In genomic region chr16:84763629-84764028, GRCh38 we compare ENCODE assay signal across 20 cellular contexts. TPM values are rescaled to one million over a fixed set of nuclear protein-coding genes. Genes with fewer than 3 reads are reported as not detected.
DNase-seq lines count a peak whose midpoint lies in the region; ATAC-seq, FAIRE-seq and TF ChIP-seq lines count a peak whose summit lies in the region.
"Had no signal": no experiment of that assay in that cellular context is flagged by ENCODE, and none has a peak within 500 bp of the region (broad histone marks: within the 10 kb centered on the region; RNA-seq: fewer than 3 reads in every experiment).

No MANE protein-coding gene starts in this region.

- H4K20me1 ChIP-seq in IMR-90 (ENCODE audit: insufficient read depth, low read length): peaks cover 2% of the 10 kb centered on the region; the same call in 1 of the 2 replicates
- H4K20me1 ChIP-seq in H1 (replicated peaks in 1 of 2; ENCODE audit: control insufficient read depth in 1 of 2, insufficient read depth in 2 of 2, low read length in 2 of 2): peaks cover 6 to 15% of the 10 kb centered on the region in 2 experiments

- H2BK20ac ChIP-seq in IMR-90 (ENCODE audit: low read depth, low read length) (no peak overlapping the region), H1 (ENCODE audit: low read length) (no peak overlapping the region)

- H3K4me2 ChIP-seq in IMR-90 (ENCODE audit: low read depth, low read length): no peak overlapping the region
- H3K4me2 ChIP-seq in H1 (ENCODE audit: insufficient read depth in 1 of 2, low read depth in 2 of 2, low read length in 2 of 2): no peak overlapping the region
- H3K4me2 ChIP-seq: SK-N-SH had no signal

- no TSS peak for BruUV-seq in IMR-90 (replicated peaks; lab: Mats Ljungman, UMichigan)

- TF ChIP-seq POLR2A in GM12891 (IDR thresholded peaks at IDR 0.05; ENCODE audit: low read depth, low read length) (no peak), IMR-90 (IDR thresholded peaks at IDR 0.05; ENCODE audit: low read depth, low read length) (no peak), H1 (IDR thresholded peaks at IDR 0.05; ENCODE audit: control extremely low read depth in 1 of 2, low read depth in 2 of 2, low read length in 2 of 2) (no peak), gastroesophageal sphincter (IDR thresholded peaks at IDR 0.05) (no peak)

- peak overlapping the region; percentile 13 for H2BK5ac ChIP-seq in IMR-90 (ENCODE audit: low read depth, low read length, poor library complexity, severe bottlenecking)
- no peak overlapping the region for H2BK5ac ChIP-seq in H1 (ENCODE audit: low read depth, low read length)

- peaks cover 0 to 46% of the 10 kb centered on the region in 2 experiments; a peak in 2 of 4 replicates for H3K79me2 ChIP-seq in H1 (ENCODE audit: control insufficient read depth in 1 of 2, insufficient read depth in 2 of 2, low read length in 2 of 2)

- TF ChIP-seq RAD21 in IMR-90 (IDR thresholded peaks at IDR 0.05; ENCODE audit: low read length): no peak
- no peak for TF ChIP-seq RAD21 in H1 (IDR thresholded peaks at IDR 0.05 in 1 of 2, conservative IDR thresholded peaks at IDR 0.05 in 1 of 2; ENCODE audit: low read depth in 2 of 2, low read length in 2 of 2)

- H4K8ac ChIP-seq in IMR-90 (ENCODE audit: low read depth in 2 of 2, low read length in 2 of 2) (no peak overlapping the region), H1 (ENCODE audit: extremely low read depth, insufficient read depth, low read length) (no peak overlapping the region)

- H2BK15ac ChIP-seq in IMR-90 (ENCODE audit: low read depth, low read length) (no peak overlapping the region), H1 (ENCODE audit: low read length) (no peak overlapping the region)

- in situ Hi-C loops in IMR-90 (cut with MboI; ENCODE audit: low sequenced_read_pairs): no loop called here

- peaks cover 47 to 80% of the 10 kb centered on the region in 2 experiments for H3K79me1 ChIP-seq in IMR-90 (ENCODE audit: low read depth in 1 of 2, low read length in 2 of 2)
- H3K79me1 ChIP-seq in H1 (ENCODE audit: low read depth, low read length): no peaks in the 10 kb centered on the region; the same call in 1 of the 2 replicates

- H3K18ac ChIP-seq in IMR-90 (ENCODE audit: low read depth, low read length) (no peak overlapping the region), H1 (ENCODE audit: extremely low read depth, low read length) (no peak overlapping the region)

- POLR2A ChIA-PET in IMR-90 (lab: Charles Lee; ENCODE audit: unreplicated experiment): no interaction called here
- POLR2A ChIA-PET in H1 (lab: Charles Lee; ENCODE audit: partially characterized antibody): no interaction called here

- H3K27me3 ChIP-seq in IMR-90 (ENCODE audit: control insufficient read depth, insufficient read depth, low read length): no peaks in the 10 kb centered on the region
- no peaks in the 10 kb centered on the region for H3K27me3 ChIP-seq in H1 (replicated peaks in 1 of 4; ENCODE audit: control insufficient read depth in 3 of 4, extremely low read depth in 1 of 4, insufficient read depth in 3 of 4, low read length in 3 of 4)
- no peaks in the 10 kb centered on the region for H3K27me3 ChIP-seq in neutrophil
- H3K27me3 ChIP-seq in gastroesophageal sphincter: no peaks in the 10 kb centered on the region

- H3K27ac ChIP-seq in IMR-90 (ENCODE audit: insufficient read depth, low read length) (peak overlapping the region; percentile 13; the same call in 1 of the 2 replicates), H1 (ENCODE audit: low read depth, low read length) (no peak overlapping the region), neutrophil (peak overlapping the region; percentile 88), gastroesophageal sphincter (no peak overlapping the region)

- H3K9ac ChIP-seq in IMR-90 (ENCODE audit: low read depth, low read length): no peak overlapping the region
- no peak overlapping the region for H3K9ac ChIP-seq in H1 (replicated peaks in 1 of 4; ENCODE audit: extremely low read depth in 1 of 4, low read depth in 3 of 4, low read length in 3 of 4)
- H3K9ac ChIP-seq: SK-N-SH had no signal

- H3K4me1 ChIP-seq in IMR-90 (ENCODE audit: control insufficient read depth, insufficient read depth, low read length) (peaks cover 39% of the 10 kb centered on the region), H1 (replicated peaks in 1 of 4; ENCODE audit: control insufficient read depth in 3 of 4, insufficient read depth in 4 of 4, low read length in 3 of 4) (no peaks in the 10 kb centered on the region), neutrophil (ENCODE audit: control insufficient read depth in 1 of 2, insufficient read depth in 1 of 2, low read depth in 1 of 2, low read length in 1 of 2) (peaks cover 49 to 51% of the 10 kb centered on the region in 2 experiments), gastroesophageal sphincter (peaks cover 0 to 18% (median 4%) of the 10 kb centered on the region in 3 donors)

- peaks cover 24% of the 10 kb centered on the region for H3K9me1 ChIP-seq in IMR-90 (ENCODE audit: insufficient read depth, low read length)

- 94% methylated on average over 10 of the region's 17 CpGs; no CpG with 5 or more reads in 1 of the 2 experiments for WGBS in IMR-90 (ENCODE audit: extremely low coverage in 2 of 2, insufficient read length in 1 of 2), 2 experiments
- WGBS in H1 (ENCODE audit: extremely low coverage in 1 of 2, insufficient coverage in 1 of 2, insufficient read length in 1 of 2, insufficient replicate concordance in 2 of 2, low coverage in 1 of 2, low lambda C conversion rate in 2 of 2, missing lambda C conversion rate in 1 of 2), 2 experiments: 95% methylated on average over 17 of the region's 17 CpGs; no CpG with 5 or more reads in 1 of the 2 experiments
- 91 to 93% methylated on average over 13 to 15 of the region's 17 CpGs for WGBS in gastroesophageal sphincter (ENCODE audit: low coverage in 1 of 2), 2 donors

- FAIRE-seq in GM12891 (lab: Jason Lieb, UNC) (peak; percentile 9), H1 (lab: Jason Lieb, UNC) (no peak)

- H2BK120ac ChIP-seq in IMR-90 (ENCODE audit: low read depth, low read length) (peak overlapping the region; percentile 8; the same call in 1 of the 2 replicates), H1 (replicated peaks; ENCODE audit: low read depth, low read length) (no peak overlapping the region)

- CTCF ChIA-PET in IMR-90 (lab: Yijun Ruan, JAX) (no interaction called here), H1 (lab: Charles Lee; ENCODE audit: partially characterized antibody) (interaction anchor here (0.9 kb wide), 1 partner anchor 9 kb away, joined by 3 read pairs; no protein-coding TSS in a partner anchor)

- H3K56ac ChIP-seq in IMR-90 (ENCODE audit: extremely low read depth, insufficient read depth, low read length) (no peak overlapping the region), H1 (replicated peaks; ENCODE audit: insufficient read length, low read depth, low read length) (no peak overlapping the region)

- H3K4me3 ChIP-seq in IMR-90 (ENCODE audit: insufficient read depth, low read depth, low read length): no peak overlapping the region
- H3K4me3 ChIP-seq in H1 (ENCODE audit: extremely low read depth in 1 of 4, insufficient read depth in 2 of 4, low read depth in 3 of 4, low read length in 4 of 4): no peak overlapping the region
- no peak overlapping the region for H3K4me3 ChIP-seq in neutrophil (ENCODE audit: low read depth in 1 of 2, low read length in 1 of 2)
- no peak overlapping the region for H3K4me3 ChIP-seq in gastroesophageal sphincter

- TF ChIP-seq CTCF in IMR-90 (conservative IDR thresholded peaks at IDR 0.05; ENCODE audit: low read depth, low read length): no peak
- no peak for TF ChIP-seq CTCF in H1 (IDR thresholded peaks at IDR 0.05; ENCODE audit: control extremely low read depth in 1 of 3, insufficient read depth in 1 of 3, low read depth in 1 of 3, low read length in 3 of 3)
- TF ChIP-seq CTCF in neutrophil (IDR thresholded peaks at IDR 0.05): no peak
- no peak for TF ChIP-seq CTCF in gastroesophageal sphincter (IDR thresholded peaks at IDR 0.05)

- peak overlapping the region; percentile 68 for H2AK5ac ChIP-seq in IMR-90 (ENCODE audit: low read depth, low read length)
- H2AK5ac ChIP-seq in H1 (ENCODE audit: low read depth, low read length): no peak overlapping the region

- TF ChIP-seq EP300 in H1 (IDR thresholded peaks at IDR 0.05; ENCODE audit: borderline replicate concordance in 1 of 2, low read depth in 2 of 2, low read length in 2 of 2) (no peak), gastroesophageal sphincter (IDR thresholded peaks at IDR 0.05) (no peak)

- no peaks in the 10 kb centered on the region for H3K23me2 ChIP-seq in H1 (ENCODE audit: low read depth, low read length)

- H4K91ac ChIP-seq in IMR-90 (ENCODE audit: insufficient read depth, low read depth, low read length): no peak overlapping the region
- no peak overlapping the region for H4K91ac ChIP-seq in H1 (replicated peaks; ENCODE audit: insufficient read length, low read length)

- DNase-seq in GM12891 (ENCODE audit: insufficient read length, low spot score) (no peak), IMR-90 (no peak), H1 (ENCODE audit: low read depth in 1 of 2, low spot score in 2 of 2) (no peak), NCI-H774 (lab: John Stamatoyannopoulos, UW) (no peak), foreskin melanocyte (no peak)
- DNase-seq: ACHN, C1 segment of cervical spinal cord, H9, KG1, MV-4-11, NCI-H1417, NCI-H187 treated with DMSO at 0.1 percent for 48 hours, NCI-H2227 treated with DMSO at 0.1 percent for 48 hours, NCI-H510A treated with DMSO at 0.1 percent for 48 hours, NCI-H82, SHP77 treated with DMSO at 0.1 percent for 48 hours, SK-N-SH had no signal

- no peak overlapping the region for H3K14ac ChIP-seq in IMR-90 (replicated peaks; ENCODE audit: low read depth, low read length)
- H3K14ac ChIP-seq in H1 (ENCODE audit: insufficient read length): no peak overlapping the region

- H3K23ac ChIP-seq in IMR-90 (ENCODE audit: low read depth, low read length) (no peak overlapping the region), H1 (ENCODE audit: insufficient read length) (no peak overlapping the region)

- H3K36me3 ChIP-seq in IMR-90 (ENCODE audit: control insufficient read depth, insufficient read depth, low read length) (peaks cover 42% of the 10 kb centered on the region), H1 (ENCODE audit: control insufficient read depth in 2 of 4, insufficient read depth in 4 of 4, low read length in 3 of 4) (peaks cover 14 to 79% (median 60%) of the 10 kb centered on the region in 4 experiments; a peak in 7 of 8 replicates), neutrophil (peaks cover 3% of the 10 kb centered on the region), gastroesophageal sphincter (peaks cover 0 to 72% of the 10 kb centered on the region in 2 donors)

- intact Hi-C loops in IMR-90 (cut with micrococcal nuclease): loop anchor here (2.0 kb wide), 1 partner anchor 69 kb away; no protein-coding TSS in a partner anchor

- ATAC-seq in IMR-90 (ENCODE audit: low read depth): no peak
- ATAC-seq in HG02852 (IDR thresholded peaks at IDR 0.05; ENCODE audit: unreplicated experiment): no peak
- ATAC-seq in gastroesophageal sphincter: no peak

- dilution Hi-C loops in IMR-90 (cut with HindIII; ENCODE audit: low sequenced_read_pairs, unreplicated experiment): no loop called here

- H2BK12ac ChIP-seq in H1 (ENCODE audit: low read depth, low read length): no peak overlapping the region

- no peaks in the 10 kb centered on the region for H3K9me3 ChIP-seq in IMR-90 (ENCODE audit: control insufficient read depth, insufficient read depth, low read length)
- no peaks in the 10 kb centered on the region for H3K9me3 ChIP-seq in H1 (ENCODE audit: insufficient read depth in 2 of 2, low read depth in 1 of 2, low read length in 1 of 2)
- H3K9me3 ChIP-seq in neutrophil: no peaks in the 10 kb centered on the region
- H3K9me3 ChIP-seq in gastroesophageal sphincter: no peaks in the 10 kb centered on the region
- H3K9me3 ChIP-seq: SK-N-SH had no signal

- H2AFZ ChIP-seq in IMR-90 (replicated peaks; ENCODE audit: low read length, poor library complexity) (no peak overlapping the region), H1 (ENCODE audit: low read length) (no peak overlapping the region)

- no peak overlapping the region for H2AK9ac ChIP-seq in IMR-90 (replicated peaks; ENCODE audit: low read depth, low read length, poor library complexity)

- H4K5ac ChIP-seq in IMR-90 (ENCODE audit: low read depth, low read length) (no peak overlapping the region), H1 (ENCODE audit: insufficient read length, low read depth, low read length) (no peak overlapping the region)

- H3K4ac ChIP-seq in IMR-90 (ENCODE audit: low read depth, low read length) (peak overlapping the region; percentile 29; the same call in 1 of the 2 replicates), H1 (replicated peaks; ENCODE audit: insufficient read length, low read depth, low read length) (no peak overlapping the region)

RNA-seq across cellular contexts. Expression of gene CRISPLD2, which starts 56.2 kb away (rescaled TPM):
- 0.10 TPM for polyA plus RNA-seq in GM12891 (2012; ENCODE audit: low read depth, missing spikeins)
- 35.0 and 37.5 TPM in 2 replicates for total RNA-seq in IMR-90 (2012; rRNA removed)
- polyA plus RNA-seq in IMR-90 (2012; rRNA removed): 21.3 and 23.1 TPM in 2 replicates
- polyA plus RNA-seq in IMR-90 (2012; cell fraction: cytosol; rRNA removed): 17.6 and 30.1 TPM in 2 replicates
- 26.7 and 30.7 TPM in 2 replicates for polyA plus RNA-seq in IMR-90 (2012; cell fraction: nucleus; rRNA removed; ENCODE audit: low replicate concordance)
- 5.1 and 6.4 TPM in 2 replicates for total RNA-seq in H1 (2021; fragmentation: NEBNext Ultra II Directional; extraction: Animal tissue kit (Norgen Biotek cat#: 25700))
- polyA plus RNA-seq in H1 (2011; rRNA removed): 2.7 and 3.6 TPM in 2 replicates
- polyA plus RNA-seq in H1 (2011; cell fraction: cytosol; rRNA removed): 3.5 TPM
- 5.6 TPM for polyA plus RNA-seq in H1 (2011; cell fraction: nucleus; rRNA removed)
- 3.2 to 4.7 TPM (median 4.0 TPM) in 4 replicates for polyA plus RNA-seq in H1 (2012, experiment 1 of 2)
- 2.0 TPM for polyA plus RNA-seq in H1 (2012, experiment 2 of 2)
- polyA plus RNA-seq in H1 (2013, experiment 1 of 2): 6.6 TPM
- 6.2 TPM for polyA plus RNA-seq in H1 (2013, experiment 2 of 2)
- polyA minus RNA-seq in H1 (2011; rRNA and poly(A)+ RNA removed): 4.0 and 7.3 TPM in 2 replicates
- 4.4 TPM for polyA minus RNA-seq in H1 (2011; cell fraction: cytosol; rRNA and poly(A)+ RNA removed)
- 4.8 TPM for polyA minus RNA-seq in H1 (2011; cell fraction: nucleus; rRNA and poly(A)+ RNA removed)
- 100 to 1,000 TPM; 174 to 411 (median 219) TPM for total RNA-seq in gastroesophageal sphincter

Comparison
In these comparisons a context has a peak if more than half of its experiments do, and no peak if none do; other contexts are left out.
1. H3K27ac ChIP-seq: peak in IMR-90 (single experiment) and neutrophil (single experiment); none in H1 (single experiment) and gastroesophageal sphincter (0 of 4).